In genomic region chr19:10624585-10624984, GRCh38 we compare ENCODE assay signal across 10 cellular contexts. TPM values are rescaled to one million over a fixed set of nuclear protein-coding genes. Genes with fewer than 3 reads are reported as not detected.
A peak's percentile ranks its signal among the peaks of the same experiment; 100 is the strongest.
DNase-seq lines count a peak whose midpoint lies in the region; ATAC-seq, FAIRE-seq and TF ChIP-seq lines count a peak whose summit lies in the region.
"Had no signal": no experiment of that assay in that cellular context is flagged by ENCODE, and none has a peak within 500 bp of the region (broad histone marks: within the 10 kb centered on the region; RNA-seq: fewer than 3 reads in every experiment).

No MANE protein-coding gene starts in this region.

- H3K9me3 Mint-ChIP-seq in CD4-positive, CD25-positive, alpha-beta regulatory T cell: no peaks in the 10 kb centered on the region

- no peaks in the 10 kb centered on the region for H3K27me3 Mint-ChIP-seq in CD4-positive, CD25-positive, alpha-beta regulatory T cell

- CTCF ChIA-PET in RWPE1 (lab: Yijun Ruan, JAX): interaction anchor here (1.4 kb wide), 1 partner anchor 44 kb away, joined by 8 read pairs; no protein-coding TSS in a partner anchor

- DNase-seq in CD4-positive, CD25-positive, alpha-beta regulatory T cell: peak in 2 of 3 donors; percentile 28 to 82
- DNase-seq in RWPE1 (ENCODE audit: low spot score) (no peak), pancreas (no peak), NCI-H2107 treated with DMSO at 0.1 percent for 48 hours (lab: John Stamatoyannopoulos, UW; ENCODE audit: unreplicated experiment) (no peak), NOMO-1 (lab: John Stamatoyannopoulos, UW; ENCODE audit: unreplicated experiment in 2 of 2) (no peak), NCI-H1105 treated with DMSO at 0.1 percent for 48 hours (lab: John Stamatoyannopoulos, UW) (no peak), MG63 (no peak)
- DNase-seq: NCI-H446 treated with DMSO at 0.1 percent for 48 hours had no signal

- H3K4me3 ChIP-seq in CD4-positive, CD25-positive, alpha-beta regulatory T cell (ENCODE audit: low read depth, low read length): peak overlapping the region; percentile 53
- H3K4me3 ChIP-seq in pancreas: peak overlapping the region in 1 of 4 donors; percentile 81
- H3K4me3 ChIP-seq in MG63: no peak overlapping the region

- H3K9me3 ChIP-seq in CD4-positive, CD25-positive, alpha-beta regulatory T cell (ENCODE audit: control insufficient read depth in 2 of 2, low read length in 2 of 2): no peaks in the 10 kb centered on the region
- H3K9me3 ChIP-seq in pancreas (no peaks in the 10 kb centered on the region), MG63 (no peaks in the 10 kb centered on the region)

- no peak for TF ChIP-seq CTCF in RWPE1 (conservative IDR thresholded peaks at IDR 0.05; ENCODE audit: low read depth)
- no peak for TF ChIP-seq CTCF in pancreas (IDR thresholded peaks at IDR 0.05)

- peaks cover 5 to 57% (median 28%) of the 10 kb centered on the region in 4 donors for H3K4me1 Mint-ChIP-seq in CD4-positive, CD25-positive, alpha-beta regulatory T cell

- H3K4me1 ChIP-seq in CD4-positive, CD25-positive, alpha-beta regulatory T cell (ENCODE audit: control insufficient read depth, insufficient read depth, low read length, poor library complexity, severe bottlenecking): peaks cover 22% of the 10 kb centered on the region
- H3K4me1 ChIP-seq in pancreas: peaks cover 6 to 10% (median 8%) of the 10 kb centered on the region in 3 donors

- H3K4me3 Mint-ChIP-seq in CD4-positive, CD25-positive, alpha-beta regulatory T cell: peak overlapping the region; percentile 11 to 85 (median 62)

- peak overlapping the region; percentile 25 for H3K27ac ChIP-seq in CD4-positive, CD25-positive, alpha-beta regulatory T cell (ENCODE audit: insufficient read depth, low read length, poor library complexity, severe bottlenecking)
- H3K27ac ChIP-seq in RWPE1 (peak overlapping the region; percentile 86), pancreas (peak overlapping the region; percentile 75 to 91 (median 82))

- WGBS in pancreas, 2 donors: 46 to 50% methylated on average over 6 of the region's 6 CpGs

- POLR2A ChIA-PET in RWPE1 (lab: Yijun Ruan, JAX; ENCODE audit: low non-redundant PET): no interaction called here

- H3K27ac Mint-ChIP-seq in CD4-positive, CD25-positive, alpha-beta regulatory T cell: peak overlapping the region; percentile 67 to 92 (median 83)

- no peak for FAIRE-seq in pancreas (lab: Jason Lieb, UNC)

- H3K27me3 ChIP-seq in CD4-positive, CD25-positive, alpha-beta regulatory T cell (ENCODE audit: control insufficient read depth, insufficient read depth, low read length): no peaks in the 10 kb centered on the region
- H3K27me3 ChIP-seq in pancreas: no peaks in the 10 kb centered on the region
- no peaks in the 10 kb centered on the region for H3K27me3 ChIP-seq in MG63
- H3K27me3 ChIP-seq: cardiac muscle cell had no signal

- ATAC-seq in CD4-positive, CD25-positive, alpha-beta regulatory T cell (ENCODE audit: low read depth in 2 of 2): peak; percentile 84 to 89
- peak; percentile 13 for ATAC-seq in esophagus mucosa
- peak in 1 of 4 donors; percentile 5 for ATAC-seq in pancreas

- H3K36me3 ChIP-seq in CD4-positive, CD25-positive, alpha-beta regulatory T cell (ENCODE audit: control insufficient read depth, insufficient read depth, low read length): peaks cover 30% of the 10 kb centered on the region
- no peaks in the 10 kb centered on the region for H3K36me3 ChIP-seq in pancreas
- H3K36me3 ChIP-seq in MG63: no peaks in the 10 kb centered on the region

- intact Hi-C loops in pancreas (cut with DNase I): no loop called here

- H3K36me3 Mint-ChIP-seq in CD4-positive, CD25-positive, alpha-beta regulatory T cell: peaks cover 28% of the 10 kb centered on the region

RNA-seq across cellular contexts. Expression of gene SLC44A2, which starts 0.8 kb away (rescaled TPM):
- total RNA-seq in CD4-positive, CD25-positive, alpha-beta regulatory T cell: 236 TPM
- 100 to 1,000 TPM; 225 to 280 (median 255) TPM for polyA plus RNA-seq in CD4-positive, CD25-positive, alpha-beta regulatory T cell
- 109 TPM for total RNA-seq in esophagus mucosa
- 10 to 100 TPM; 32.7 to 69.0 (median 48.4) TPM for total RNA-seq in pancreas
- polyA plus RNA-seq in pancreas: 10 to 100 TPM; 42.8 to 61.5 TPM
- total RNA-seq in MG63 (2014; rRNA removed; shearing (Covaris generic); ENCODE audit: low replicate concordance): 0.54 and 3.3 TPM in 2 replicates

RNA-seq across cellular contexts. Expression of gene ILF3, which starts 29.6 kb away (rescaled TPM):
- 444 TPM for total RNA-seq in CD4-positive, CD25-positive, alpha-beta regulatory T cell
- polyA plus RNA-seq in CD4-positive, CD25-positive, alpha-beta regulatory T cell: 10 to 100 TPM; 54.8 to 70.8 (median 62.1) TPM
- total RNA-seq in esophagus mucosa (160 TPM), pancreas (100 to 1,000 TPM in 4 of 6 donors, 10 to 100 TPM in 2; 70.5 to 126 (median 109) TPM)
- 100 to 1,000 TPM; 109 to 129 TPM for polyA plus RNA-seq in pancreas
- 273 and 320 TPM in 2 replicates for total RNA-seq in MG63 (2014; rRNA removed; shearing (Covaris generic); ENCODE audit: low replicate concordance)

RNA-seq across cellular contexts. Expression of gene AP1M2, which starts 37.5 kb away (rescaled TPM):
- not detected for total RNA-seq in CD4-positive, CD25-positive, alpha-beta regulatory T cell
- polyA plus RNA-seq in CD4-positive, CD25-positive, alpha-beta regulatory T cell: not detected
- total RNA-seq in esophagus mucosa (61.5 TPM), pancreas (10 to 100 TPM; 32.2 to 48.6 (median 39.7) TPM)
- 10 to 100 TPM; 55.3 to 57.6 TPM for polyA plus RNA-seq in pancreas
- 1.4 TPM in 1 of 2 replicates, not detected in the other for total RNA-seq in MG63 (2014; rRNA removed; shearing (Covaris generic); ENCODE audit: low replicate concordance)

RNA-seq across cellular contexts. Expression of gene CDKN2D, which starts 55.8 kb away (rescaled TPM):
- 57.0 TPM for total RNA-seq in CD4-positive, CD25-positive, alpha-beta regulatory T cell
- 100 to 1,000 TPM in 3 of 4 donors, 10 to 100 TPM in 1; 92.6 to 125 (median 113) TPM for polyA plus RNA-seq in CD4-positive, CD25-positive, alpha-beta regulatory T cell
- total RNA-seq in esophagus mucosa: 8.4 TPM
- 1 to 10 TPM; 1.4 to 3.3 (median 2.1) TPM for total RNA-seq in pancreas
- 1 to 10 TPM; 3.8 to 9.1 TPM for polyA plus RNA-seq in pancreas
- total RNA-seq in MG63 (2014; rRNA removed; shearing (Covaris generic); ENCODE audit: low replicate concordance): 24.9 and 43.3 TPM in 2 replicates

RNA-seq across cellular contexts. Expression of gene KRI1, which starts 58.8 kb away (rescaled TPM):
- 34.6 TPM for total RNA-seq in CD4-positive, CD25-positive, alpha-beta regulatory T cell
- 10 to 100 TPM in 3 of 4 donors, 1 to 10 TPM in 1; 8.6 to 13.8 (median 12.0) TPM for polyA plus RNA-seq in CD4-positive, CD25-positive, alpha-beta regulatory T cell
- 22.5 TPM for total RNA-seq in esophagus mucosa
- 10 to 100 TPM in 4 of 6 donors, 1 to 10 TPM in 2; 8.0 to 15.8 (median 13.5) TPM for total RNA-seq in pancreas
- polyA plus RNA-seq in pancreas: 10 to 100 TPM; 34.7 to 41.8 TPM
- 31.7 and 43.3 TPM in 2 replicates for total RNA-seq in MG63 (2014; rRNA removed; shearing (Covaris generic); ENCODE audit: low replicate concordance)

Comparison
In these comparisons a context has a peak if more than half of its experiments do, and no peak if none do; other contexts are left out.
1. DNase-seq: peak in CD4-positive, CD25-positive, alpha-beta regulatory T cell (2 of 3); none in RWPE1 (single experiment), pancreas (0 of 6), NCI-H2107 treated with DMSO at 0.1 percent for 48 hours (single experiment), NOMO-1 (0 of 2), NCI-H1105 treated with DMSO at 0.1 percent for 48 hours (single experiment) and MG63 (single experiment).
2. H3K27ac ChIP-seq: peak in every context shown above with its lines; median percentile 86 in RWPE1; 82 in pancreas; 25 in CD4-positive, CD25-positive, alpha-beta regulatory T cell.
3. RNA of gene AP1M2, which starts 37.5 kb away (total RNA-seq): 61.5 TPM in esophagus mucosa (single experiment) and 32.2 to 48.6 TPM in pancreas; 1.4 TPM in MG63 and not detected in CD4-positive, CD25-positive, alpha-beta regulatory T cell (single experiment); every median in the first group is over 10 times any median in the second.